14 cellular contexts compared by ENCODE assay signal in the genomic region with DNA sequence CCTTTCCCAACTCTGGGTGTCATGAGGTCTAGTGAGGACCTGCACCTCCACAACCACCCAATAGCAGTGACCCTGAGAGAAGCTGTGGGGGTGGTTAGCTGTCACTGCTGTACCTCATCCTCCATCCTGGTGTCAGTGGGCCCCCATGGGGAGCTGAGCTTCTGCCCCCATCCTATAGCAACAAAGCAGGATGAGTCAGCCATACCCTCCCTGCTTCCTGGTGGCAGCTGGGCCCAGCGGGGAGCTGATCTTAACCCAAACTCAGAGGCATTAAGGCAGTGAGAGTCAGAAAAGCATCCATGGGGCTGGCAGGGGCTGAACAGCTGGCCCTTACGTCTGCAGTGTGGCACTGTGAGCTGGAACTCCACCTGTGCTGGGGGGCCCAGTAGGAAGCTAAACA.
"Had no signal": no experiment of that assay in that cellular context is flagged by ENCODE, and none has a peak within 500 bp of the region (broad histone marks: within the 10 kb centered on the region; RNA-seq: fewer than 3 reads in every experiment).

No MANE protein-coding gene starts in this region.

- H3K27ac Mint-ChIP-seq: activated CD4-positive, alpha-beta memory T cell treated with anti-CD3 and anti-CD28 coated beads for 36 hours; activated CD4-positive, alpha-beta T cell treated with anti-CD3 and anti-CD28 coated beads for 36 hours; stimulated activated naive CD8-positive, alpha-beta T cell treated with anti-CD3 and anti-CD28 coated beads, Interleukin-15, amount 100 ng/mL, for 72 hours; T-helper 17 cell had no signal

- ATAC-seq: activated CD4-positive, alpha-beta T cell treated with anti-CD3 and anti-CD28 coated beads for 36 hours; gastroesophageal sphincter; left cardiac atrium; lower lobe of right lung; sciatic nerve; stimulated activated naive CD8-positive, alpha-beta T cell treated with anti-CD3 and anti-CD28 coated beads, Interleukin-15, amount 100 ng/mL, for 72 hours; T-helper 17 cell had no signal

- H3K4me3 Mint-ChIP-seq: activated CD4-positive, alpha-beta memory T cell treated with anti-CD3 and anti-CD28 coated beads for 36 hours; activated CD4-positive, alpha-beta T cell treated with anti-CD3 and anti-CD28 coated beads for 36 hours; stimulated activated naive CD8-positive, alpha-beta T cell treated with anti-CD3 and anti-CD28 coated beads, Interleukin-15, amount 100 ng/mL, for 72 hours; T-helper 17 cell had no signal

- H3K36me3 ChIP-seq: ascending aorta, breast epithelium, gastroesophageal sphincter, lower lobe of right lung, ovary had no signal

- H3K27ac ChIP-seq: ascending aorta, breast epithelium, gastroesophageal sphincter, lower lobe of right lung, ovary had no signal

- H3K4me1 Mint-ChIP-seq: stimulated activated naive CD8-positive, alpha-beta T cell treated with anti-CD3 and anti-CD28 coated beads, Interleukin-15, amount 100 ng/mL, for 72 hours had no signal

- H3K9me3 ChIP-seq: ascending aorta, lower lobe of right lung had no signal

- H3K36me3 Mint-ChIP-seq: activated CD4-positive, alpha-beta memory T cell treated with anti-CD3 and anti-CD28 coated beads for 36 hours had no signal

- H3K27me3 Mint-ChIP-seq: activated CD4-positive, alpha-beta T cell treated with anti-CD3 and anti-CD28 coated beads for 36 hours had no signal

- DNase-seq: activated CD4-positive, alpha-beta memory T cell treated with anti-CD3 and anti-CD28 coated beads for 36 hours; activated CD4-positive, alpha-beta T cell treated with anti-CD3 and anti-CD28 coated beads for 36 hours; activated naive CD4-positive, alpha-beta T cell; erythroblast; left cardiac atrium; lower lobe of right lung; midbrain; ovary; stimulated activated naive CD8-positive, alpha-beta T cell treated with anti-CD3 and anti-CD28 coated beads, Interleukin-15, amount 100 ng/mL, for 72 hours; T-helper 17 cell had no signal
